Comparison of ENCODE assay signal across 8 cellular contexts in genomic region chrX:103817502-103817901, GRCh38. TPM values are rescaled to one million over a fixed set of nuclear protein-coding genes. Genes with fewer than 3 reads are reported as not detected.
DNase-seq lines count a peak whose midpoint lies in the region; ATAC-seq, FAIRE-seq and TF ChIP-seq lines count a peak whose summit lies in the region.

No MANE protein-coding gene starts in this region.

- H3K9me3 Mint-ChIP-seq in activated T-helper 1 cell treated with anti-CD3 and anti-CD28 coated beads, Interleukin-12 subunit alpha, Interleukin-12 subunit beta, Interleukin-2, Interleukin-4 antibody, amounts not matched to agents 30 ng/mL and 10 ng/mL and 1 ng/mL, durations not matched to agents 14 hours and 24 hours and 36 hours: no peaks in the 10 kb centered on the region

- no peaks in the 10 kb centered on the region for H3K27me3 ChIP-seq in BJ (ENCODE audit: control insufficient read depth, insufficient read depth, low read length)
- H3K27me3 ChIP-seq in foreskin keratinocyte: no peaks in the 10 kb centered on the region
- H3K27me3 ChIP-seq in gastrocnemius medialis: no peaks in the 10 kb centered on the region

- H3K4me1 ChIP-seq in foreskin keratinocyte (no peaks in the 10 kb centered on the region), gastrocnemius medialis (no peaks in the 10 kb centered on the region)

- intact Hi-C loops in gastrocnemius medialis (cut with DNase I; ENCODE audit: low total_unique reads): loop anchor here (1.0 to 5.0 kb wide), 3 partner anchors 105 to 284 kb away; partner anchors contain the start of gene TMEM31
- intact Hi-C loops in activated T-helper 1 cell treated with anti-CD3 and anti-CD28 coated beads, Interleukin-12 subunit alpha, Interleukin-12 subunit beta, Interleukin-2, Interleukin-4 antibody, amounts not matched to agents 30 ng/mL and 10 ng/mL and 1 ng/mL, durations not matched to agents 14 hours and 24 hours and 36 hours (cut with micrococcal nuclease): loop anchor here (1.0 kb wide), 3 partner anchors 106 to 284 kb away; no protein-coding TSS in a partner anchor

- H3K36me3 Mint-ChIP-seq in activated T-helper 1 cell treated with anti-CD3 and anti-CD28 coated beads, Interleukin-12 subunit alpha, Interleukin-12 subunit beta, Interleukin-2, Interleukin-4 antibody, amounts not matched to agents 30 ng/mL and 10 ng/mL and 1 ng/mL, durations not matched to agents 14 hours and 24 hours and 36 hours (ENCODE audit: low read depth): no peaks in the 10 kb centered on the region

- no peaks in the 10 kb centered on the region for H3K4me1 Mint-ChIP-seq in activated T-helper 1 cell treated with anti-CD3 and anti-CD28 coated beads, Interleukin-12 subunit alpha, Interleukin-12 subunit beta, Interleukin-2, Interleukin-4 antibody, amounts not matched to agents 30 ng/mL and 10 ng/mL and 1 ng/mL, durations not matched to agents 14 hours and 24 hours and 36 hours (ENCODE audit: low read depth)

- CTCF ChIA-PET in BJ (lab: Yijun Ruan, JAX): interaction anchor here (0.7 to 1.5 kb wide), 6 partner anchors 28 to 127 kb away, joined by 3 to 5 read pairs (median 3); no protein-coding TSS in a partner anchor

- FAIRE-seq in GM12892 (lab: Jason Lieb, UNC): peak; percentile 17

- in situ Hi-C loops in gastrocnemius medialis (cut with MboI; ENCODE audit: low sequenced_read_pairs in 4 of 4): loop anchor here (10.0 to 25.0 kb wide), 3 partner anchors 105 to 283 kb away; partner anchors contain the start of gene TMEM31 (in 1 of the 4)

- H3K4me3 ChIP-seq in BJ (ENCODE audit: low read depth, low read length) (no peak overlapping the region), NB4 (ENCODE audit: low read depth, low read length) (no peak overlapping the region), gastrocnemius medialis (no peak overlapping the region)

- H3K27ac ChIP-seq in foreskin keratinocyte (no peak overlapping the region), gastrocnemius medialis (no peak overlapping the region)

- H3K4me3 Mint-ChIP-seq in activated T-helper 1 cell treated with anti-CD3 and anti-CD28 coated beads, Interleukin-12 subunit alpha, Interleukin-12 subunit beta, Interleukin-2, Interleukin-4 antibody, amounts not matched to agents 30 ng/mL and 10 ng/mL and 1 ng/mL, durations not matched to agents 14 hours and 24 hours and 36 hours: no peak overlapping the region

- TF ChIP-seq POLR2A in GM12892 (IDR thresholded peaks at IDR 0.05; ENCODE audit: low read depth, low read length) (no peak), NB4 (IDR thresholded peaks at IDR 0.05; ENCODE audit: extremely low read depth, insufficient read length) (no peak), gastrocnemius medialis (IDR thresholded peaks at IDR 0.05) (no peak)

- peak; percentile 36 for ATAC-seq in foreskin keratinocyte
- no peak for ATAC-seq in gastrocnemius medialis

- H3K27ac Mint-ChIP-seq in activated T-helper 1 cell treated with anti-CD3 and anti-CD28 coated beads, Interleukin-12 subunit alpha, Interleukin-12 subunit beta, Interleukin-2, Interleukin-4 antibody, amounts not matched to agents 30 ng/mL and 10 ng/mL and 1 ng/mL, durations not matched to agents 14 hours and 24 hours and 36 hours: no peak overlapping the region

- peaks cover 19% of the 10 kb centered on the region for H3K27me3 Mint-ChIP-seq in activated T-helper 1 cell treated with anti-CD3 and anti-CD28 coated beads, Interleukin-12 subunit alpha, Interleukin-12 subunit beta, Interleukin-2, Interleukin-4 antibody, amounts not matched to agents 30 ng/mL and 10 ng/mL and 1 ng/mL, durations not matched to agents 14 hours and 24 hours and 36 hours (ENCODE audit: insufficient read depth)

- POLR2A ChIA-PET in BJ (lab: Charles Lee): no interaction called here

- TF ChIP-seq CTCF in BJ (IDR thresholded peaks at IDR 0.05; ENCODE audit: insufficient read depth, low read depth, low read length): peak; percentile 44; the same call in 1 of the 2 replicates
- peak; percentile 19 for TF ChIP-seq CTCF in NB4 (IDR thresholded peaks at IDR 0.05; ENCODE audit: low read depth, low read length)
- peak; percentile 74 for TF ChIP-seq CTCF in foreskin keratinocyte (conservative IDR thresholded peaks at IDR 0.05)
- TF ChIP-seq CTCF in gastrocnemius medialis (IDR thresholded peaks at IDR 0.05 in 4 of 5, conservative IDR thresholded peaks at IDR 0.05 in 1 of 5): peak; percentile 31 to 80 (median 64)

- H3K9me3 ChIP-seq in gastrocnemius medialis: no peaks in the 10 kb centered on the region

- H3K36me3 ChIP-seq in BJ (ENCODE audit: control insufficient read depth, insufficient read depth, low read length) (no peaks in the 10 kb centered on the region), gastrocnemius medialis (no peaks in the 10 kb centered on the region)

- DNase-seq in BJ (ENCODE audit: low read depth) (no peak), GM12892 (ENCODE audit: insufficient read length) (no peak), NB4 (ENCODE audit: low read depth) (peak; percentile 49), T-helper 9 cell (peak; percentile 2), foreskin keratinocyte (peak in 1 of 2 donors; percentile 11), gastrocnemius medialis (no peak), putamen (ENCODE audit: low spot score) (no peak)
- no peak for DNase-seq in activated T-helper 1 cell treated with anti-CD3 and anti-CD28 coated beads, Interleukin-12 subunit alpha, Interleukin-12 subunit beta, Interleukin-2, Interleukin-4 antibody, amounts not matched to agents 30 ng/mL and 10 ng/mL and 1 ng/mL, durations not matched to agents 14 hours and 24 hours and 36 hours (ENCODE audit: low spot score)

RNA-seq across cellular contexts. Expression of gene RAB9B, which starts 14.6 kb away (rescaled TPM):
- 0.39 and 0.82 TPM in 2 replicates for polyA plus RNA-seq in BJ (2011; rRNA removed)
- 0.43 and 0.46 TPM in 2 replicates for polyA minus RNA-seq in BJ (2011; rRNA and poly(A)+ RNA removed)
- 0.17 TPM for polyA plus RNA-seq in GM12892 (2012; ENCODE audit: missing spikeins)
- total RNA-seq in foreskin keratinocyte: 0.11 and 0.17 TPM in 2 replicates
- 0.07 TPM in 2 replicates for polyA plus RNA-seq in foreskin keratinocyte
- total RNA-seq in gastrocnemius medialis: 1 to 10 TPM; 1.8 to 5.7 (median 4.7) TPM
- 0.18 and 0.37 TPM in 2 replicates for total RNA-seq in activated T-helper 1 cell treated with anti-CD3 and anti-CD28 coated beads, Interleukin-12 subunit alpha, Interleukin-12 subunit beta, Interleukin-2, Interleukin-4 antibody, amounts not matched to agents 30 ng/mL and 10 ng/mL and 1 ng/mL, durations not matched to agents 14 hours and 24 hours and 36 hours

RNA-seq across cellular contexts. Expression of gene PLP1, which starts 40.9 kb away (rescaled TPM):
- 0.75 and 1.9 TPM in 2 replicates for polyA plus RNA-seq in BJ (2011; rRNA removed)
- 0.77 and 2.8 TPM in 2 replicates for polyA minus RNA-seq in BJ (2011; rRNA and poly(A)+ RNA removed)
- polyA plus RNA-seq in GM12892 (2012; ENCODE audit: missing spikeins): not detected
- total RNA-seq in foreskin keratinocyte: not detected in 2 replicates
- 0.01 TPM in 1 of 2 replicates, not detected in the other for polyA plus RNA-seq in foreskin keratinocyte
- 1 to 10 TPM in 2 of 4 donors, not detected in 2; 1.2 to 2.2 TPM for total RNA-seq in gastrocnemius medialis
- not detected in 2 replicates for total RNA-seq in activated T-helper 1 cell treated with anti-CD3 and anti-CD28 coated beads, Interleukin-12 subunit alpha, Interleukin-12 subunit beta, Interleukin-2, Interleukin-4 antibody, amounts not matched to agents 30 ng/mL and 10 ng/mL and 1 ng/mL, durations not matched to agents 14 hours and 24 hours and 36 hours

Comparison
In these comparisons a context has a peak if more than half of its experiments do, and no peak if none do; other contexts are left out.
1. DNase-seq: peak in NB4 (single experiment) and T-helper 9 cell (single experiment); none in BJ (single experiment), GM12892 (single experiment), gastrocnemius medialis (0 of 2), activated T-helper 1 cell treated with anti-CD3 and anti-CD28 coated beads, Interleukin-12 subunit alpha, Interleukin-12 subunit beta, Interleukin-2, Interleukin-4 antibody, amounts not matched to agents 30 ng/mL and 10 ng/mL and 1 ng/mL, durations not matched to agents 14 hours and 24 hours and 36 hours (single experiment) and putamen (single experiment).
2. CTCF ChIP-seq: peak in every context shown above with its lines; median percentile 74 in foreskin keratinocyte; 64 in gastrocnemius medialis; 44 in BJ; 19 in NB4.